ENCODE assay signal across 14 cellular contexts in genomic region chr18:45059695-45060094, GRCh38.
DNase-seq lines count a peak whose midpoint lies in the region; ATAC-seq and TF ChIP-seq lines count a peak whose summit lies in the region.
"Had no signal": no experiment of that assay in that cellular context is flagged by ENCODE, and none has a peak within 500 bp of the region (broad histone marks: within the 10 kb centered on the region; RNA-seq: fewer than 3 reads in every experiment).

No MANE protein-coding gene starts in this region.

- 25% methylated on average over 2 of the region's 2 CpGs for WGBS in SK-N-SH (ENCODE audit: low lambda C conversion rate)

- no peak overlapping the region for H2AFZ ChIP-seq in SK-N-SH (ENCODE audit: low read depth)

- peak overlapping the region in 1 of 2 experiments; percentile 47; a peak in 1 of 4 replicates for H3K27ac ChIP-seq in SK-N-SH (ENCODE audit: low read depth in 2 of 2, low read length in 1 of 2)

- H3K79me2 ChIP-seq in SK-N-SH (ENCODE audit: insufficient read depth): no peaks in the 10 kb centered on the region

- intact Hi-C loops in activated CD4-positive, alpha-beta T cell treated with anti-CD3 and anti-CD28 coated beads for 36 hours (cut with DNase I, micrococcal nuclease): no loop called here

- no peaks in the 10 kb centered on the region for H3K27me3 ChIP-seq in SK-N-SH (ENCODE audit: insufficient read depth)

- H3F3A ChIP-seq in SK-N-SH (replicated peaks; ENCODE audit: insufficient read depth): peaks cover 9% of the 10 kb centered on the region

- no peak overlapping the region for H3K4me3 ChIP-seq in SK-N-SH (ENCODE audit: low read depth in 2 of 2, low read length in 1 of 2)
- H3K4me3 ChIP-seq in fibroblast of pulmonary artery (replicated peaks; ENCODE audit: low read depth, low read length): no peak overlapping the region

- H3K9ac ChIP-seq in SK-N-SH: no peak overlapping the region

- no peak overlapping the region for H3K27ac Mint-ChIP-seq in activated CD4-positive, alpha-beta T cell treated with anti-CD3 and anti-CD28 coated beads for 36 hours
- H3K27ac Mint-ChIP-seq in activated CD4-positive, alpha-beta T cell treated with anti-CD3 and anti-CD28 coated beads, Interleukin-2, amount 10 ng/mL, durations not matched to agents 7 days and 5 days: no peak overlapping the region
- H3K27ac Mint-ChIP-seq in stimulated activated memory B cell treated with anti-CD40 and anti-IgM and Interleukin-4, amounts not matched to agents 10 μg/mL and 1 μg/mL and 100 μg/mL, for 72 hours: peak overlapping the region; percentile 57

- POLR2A ChIA-PET in activated CD4-positive, alpha-beta T cell treated with anti-CD3 and anti-CD28 coated beads for 36 hours (lab: Charles Lee): no interaction called here
- POLR2A ChIA-PET in activated CD4-positive, alpha-beta T cell treated with anti-CD3 and anti-CD28 coated beads, Interleukin-2, amount 10 ng/mL, durations not matched to agents 7 days and 5 days (lab: Charles Lee): no interaction called here
- POLR2A ChIA-PET in SK-N-SH (lab: Yijun Ruan, JAX): no interaction called here

- H3K36me3 Mint-ChIP-seq in activated CD4-positive, alpha-beta T cell treated with anti-CD3 and anti-CD28 coated beads for 36 hours (ENCODE audit: low read depth): no peaks in the 10 kb centered on the region
- no peaks in the 10 kb centered on the region for H3K36me3 Mint-ChIP-seq in activated CD4-positive, alpha-beta T cell treated with anti-CD3 and anti-CD28 coated beads, Interleukin-2, amount 10 ng/mL, durations not matched to agents 7 days and 5 days (ENCODE audit: low read depth)
- peaks cover 81% of the 10 kb centered on the region for H3K36me3 Mint-ChIP-seq in stimulated activated memory B cell treated with anti-CD40 and anti-IgM and Interleukin-4, amounts not matched to agents 10 μg/mL and 1 μg/mL and 100 μg/mL, for 72 hours

- no peak for DNase-seq in activated CD4-positive, alpha-beta T cell treated with anti-CD3 and anti-CD28 coated beads for 36 hours
- no peak for DNase-seq in activated CD4-positive, alpha-beta T cell treated with anti-CD3 and anti-CD28 coated beads, Interleukin-2, amount 10 ng/mL, durations not matched to agents 7 days and 5 days
- DNase-seq in SK-N-SH: no peak
- DNase-seq in fibroblast of pulmonary artery (ENCODE audit: low read depth): peak; percentile 72
- no peak for DNase-seq in iPS-NIHi11 (ENCODE audit: low spot score)
- DNase-seq: activated CD8-positive, alpha-beta memory T cell treated with anti-CD3 and anti-CD28 coated beads, Interleukin-2, amount 50 U/mL, for 48 hours; dermis blood vessel endothelial cell; RPMI8226; stimulated activated CD4-positive, alpha-beta T cell treated with anti-CD3 and anti-CD28 coated beads, Interleukin-15, amount 100 ng/mL, for 24 hours had no signal

- no peaks in the 10 kb centered on the region for H3K4me1 Mint-ChIP-seq in activated CD4-positive, alpha-beta T cell treated with anti-CD3 and anti-CD28 coated beads for 36 hours
- H3K4me1 Mint-ChIP-seq in activated CD4-positive, alpha-beta T cell treated with anti-CD3 and anti-CD28 coated beads, Interleukin-2, amount 10 ng/mL, durations not matched to agents 7 days and 5 days: no peaks in the 10 kb centered on the region
- peaks cover 26% of the 10 kb centered on the region for H3K4me1 Mint-ChIP-seq in stimulated activated memory B cell treated with anti-CD40 and anti-IgM and Interleukin-4, amounts not matched to agents 10 μg/mL and 1 μg/mL and 100 μg/mL, for 72 hours

- peak; percentile 69 for ATAC-seq in activated CD4-positive, alpha-beta T cell treated with anti-CD3 and anti-CD28 coated beads for 36 hours
- no peak for ATAC-seq in stimulated activated memory B cell treated with anti-CD40 and anti-IgM and Interleukin-4, amounts not matched to agents 10 μg/mL and 1 μg/mL and 100 μg/mL, for 72 hours
- no peak for ATAC-seq in HG03460 (IDR thresholded peaks at IDR 0.05; ENCODE audit: unreplicated experiment)
- ATAC-seq in GM21423 (IDR thresholded peaks at IDR 0.05; ENCODE audit: unreplicated experiment): no peak
- ATAC-seq: HCT116, left lobe of liver had no signal

- TF ChIP-seq RAD21 in SK-N-SH (IDR thresholded peaks at IDR 0.05; ENCODE audit: low read length): no peak

- TF ChIP-seq EP300 in SK-N-SH (IDR thresholded peaks at IDR 0.05; ENCODE audit: borderline replicate concordance in 1 of 2, low read depth in 1 of 2, low read length in 1 of 2): no peak

- no peaks in the 10 kb centered on the region for H3K9me2 ChIP-seq in SK-N-SH

- peaks cover 0 to 6% of the 10 kb centered on the region in 2 experiments for H3K36me3 ChIP-seq in SK-N-SH (replicated peaks in 1 of 2; ENCODE audit: control insufficient read depth in 1 of 2, insufficient read depth in 2 of 2, low read length in 1 of 2)

- no peaks in the 10 kb centered on the region for H3K27me3 Mint-ChIP-seq in activated CD4-positive, alpha-beta T cell treated with anti-CD3 and anti-CD28 coated beads for 36 hours
- no peaks in the 10 kb centered on the region for H3K27me3 Mint-ChIP-seq in activated CD4-positive, alpha-beta T cell treated with anti-CD3 and anti-CD28 coated beads, Interleukin-2, amount 10 ng/mL, durations not matched to agents 7 days and 5 days
- H3K27me3 Mint-ChIP-seq in stimulated activated memory B cell treated with anti-CD40 and anti-IgM and Interleukin-4, amounts not matched to agents 10 μg/mL and 1 μg/mL and 100 μg/mL, for 72 hours: no peaks in the 10 kb centered on the region

- TF ChIP-seq CTCF in SK-N-SH (IDR thresholded peaks at IDR 0.05) (no peak), fibroblast of pulmonary artery (IDR thresholded peaks at IDR 0.05; ENCODE audit: low read length, missing control alignments) (no peak)

- peaks cover 2 to 3% of the 10 kb centered on the region in 2 experiments; a peak in 3 of 4 replicates for H3K4me1 ChIP-seq in SK-N-SH (ENCODE audit: control insufficient read depth in 1 of 2, insufficient read depth in 2 of 2, low read depth in 1 of 2, low read length in 1 of 2)

- no peak overlapping the region; the same call in 1 of the 2 replicates for H3K4me2 ChIP-seq in SK-N-SH

- CTCF ChIA-PET in activated CD4-positive, alpha-beta T cell treated with anti-CD3 and anti-CD28 coated beads for 36 hours (lab: Charles Lee): no interaction called here
- CTCF ChIA-PET in activated CD4-positive, alpha-beta T cell treated with anti-CD3 and anti-CD28 coated beads, Interleukin-2, amount 10 ng/mL, durations not matched to agents 7 days and 5 days (lab: Charles Lee): interaction anchor here (0.6 kb wide), 1 partner anchor 70 kb away, joined by 3 read pairs; no protein-coding TSS in a partner anchor
- CTCF ChIA-PET in SK-N-SH (lab: Yijun Ruan, JAX): no interaction called here

- H3K9me3 ChIP-seq in SK-N-SH: no peaks in the 10 kb centered on the region

- H3K4me3 Mint-ChIP-seq in activated CD4-positive, alpha-beta T cell treated with anti-CD3 and anti-CD28 coated beads for 36 hours: no peak overlapping the region
- H3K4me3 Mint-ChIP-seq in activated CD4-positive, alpha-beta T cell treated with anti-CD3 and anti-CD28 coated beads, Interleukin-2, amount 10 ng/mL, durations not matched to agents 7 days and 5 days: no peak overlapping the region
- H3K4me3 Mint-ChIP-seq in stimulated activated memory B cell treated with anti-CD40 and anti-IgM and Interleukin-4, amounts not matched to agents 10 μg/mL and 1 μg/mL and 100 μg/mL, for 72 hours: no peak overlapping the region

- H3K9me3 Mint-ChIP-seq in activated CD4-positive, alpha-beta T cell treated with anti-CD3 and anti-CD28 coated beads for 36 hours (ENCODE audit: low read depth): no peaks in the 10 kb centered on the region
- H3K9me3 Mint-ChIP-seq in activated CD4-positive, alpha-beta T cell treated with anti-CD3 and anti-CD28 coated beads, Interleukin-2, amount 10 ng/mL, durations not matched to agents 7 days and 5 days: no peaks in the 10 kb centered on the region
- H3K9me3 Mint-ChIP-seq in stimulated activated memory B cell treated with anti-CD40 and anti-IgM and Interleukin-4, amounts not matched to agents 10 μg/mL and 1 μg/mL and 100 μg/mL, for 72 hours: no peaks in the 10 kb centered on the region

- no peaks in the 10 kb centered on the region for H4K20me1 ChIP-seq in SK-N-SH (ENCODE audit: insufficient read depth)

TF ChIP-seq in SK-N-SH, 30 proteins besides CTCF, POLR2A, EP300 and RAD21 (continues in another document):
- TF ChIP-seq, protein P1, sequence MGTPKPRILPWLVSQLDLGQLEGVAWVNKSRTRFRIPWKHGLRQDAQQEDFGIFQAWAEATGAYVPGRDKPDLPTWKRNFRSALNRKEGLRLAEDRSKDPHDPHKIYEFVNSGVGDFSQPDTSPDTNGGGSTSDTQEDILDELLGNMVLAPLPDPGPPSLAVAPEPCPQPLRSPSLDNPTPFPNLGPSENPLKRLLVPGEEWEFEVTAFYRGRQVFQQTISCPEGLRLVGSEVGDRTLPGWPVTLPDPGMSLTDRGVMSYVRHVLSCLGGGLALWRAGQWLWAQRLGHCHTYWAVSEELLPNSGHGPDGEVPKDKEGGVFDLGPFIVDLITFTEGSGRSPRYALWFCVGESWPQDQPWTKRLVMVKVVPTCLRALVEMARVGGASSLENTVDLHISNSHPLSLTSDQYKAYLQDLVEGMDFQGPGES (IDR thresholded peaks at IDR 0.05; ENCODE audit: low read depth, low read length): no peak
- no peak for TF ChIP-seq NFIC (IDR thresholded peaks at IDR 0.05; ENCODE audit: borderline replicate concordance)
- peak; percentile 18; the same call in 1 of the 2 replicates for TF ChIP-seq POLR2AphosphoS5 (IDR thresholded peaks at IDR 0.05; ENCODE audit: low read depth, low read length)
- peak; percentile 79 for TF ChIP-seq JUND (IDR thresholded peaks at IDR 0.05)
- peak; percentile 90 for TF ChIP-seq FOSL2 (IDR thresholded peaks at IDR 0.05; ENCODE audit: borderline replicate concordance, low read depth)
- TF ChIP-seq, protein P2, sequence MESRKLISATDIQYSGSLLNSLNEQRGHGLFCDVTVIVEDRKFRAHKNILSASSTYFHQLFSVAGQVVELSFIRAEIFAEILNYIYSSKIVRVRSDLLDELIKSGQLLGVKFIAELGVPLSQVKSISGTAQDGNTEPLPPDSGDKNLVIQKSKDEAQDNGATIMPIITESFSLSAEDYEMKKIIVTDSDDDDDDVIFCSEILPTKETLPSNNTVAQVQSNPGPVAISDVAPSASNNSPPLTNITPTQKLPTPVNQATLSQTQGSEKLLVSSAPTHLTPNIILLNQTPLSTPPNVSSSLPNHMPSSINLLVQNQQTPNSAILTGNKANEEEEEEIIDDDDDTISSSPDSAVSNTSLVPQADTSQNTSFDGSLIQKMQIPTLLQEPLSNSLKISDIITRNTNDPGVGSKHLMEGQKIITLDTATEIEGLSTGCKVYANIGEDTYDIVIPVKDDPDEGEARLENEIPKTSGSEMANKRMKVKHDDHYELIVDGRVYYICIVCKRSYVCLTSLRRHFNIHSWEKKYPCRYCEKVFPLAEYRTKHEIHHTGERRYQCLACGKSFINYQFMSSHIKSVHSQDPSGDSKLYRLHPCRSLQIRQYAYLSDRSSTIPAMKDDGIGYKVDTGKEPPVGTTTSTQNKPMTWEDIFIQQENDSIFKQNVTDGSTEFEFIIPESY (IDR thresholded peaks at IDR 0.05; ENCODE audit: borderline replicate concordance, low read depth): no peak
- TF ChIP-seq FOXM1 (IDR thresholded peaks at IDR 0.05; ENCODE audit: low read depth): no peak
- no peak for TF ChIP-seq EZH2phosphoT487 (IDR thresholded peaks at IDR 0.05; ENCODE audit: borderline replicate concordance, low read depth)
- no peak for TF ChIP-seq CHD2 (IDR thresholded peaks at IDR 0.05; ENCODE audit: low read length, partially characterized antibody)
